In genomic region chr1:12594966-12595838, GRCh38 we compare ENCODE assay signal across 8 cellular contexts. TPM values are rescaled to one million over a fixed set of nuclear protein-coding genes. Genes with fewer than 3 reads are reported as not detected.
DNase-seq lines count a peak whose midpoint lies in the region; ATAC-seq and TF ChIP-seq lines count a peak whose summit lies in the region.

No MANE protein-coding gene starts in this region.

- intact Hi-C loops in PC-3 (cut with micrococcal nuclease), result loop anchor here (5.0 kb wide), 1 partner anchor 118 kb away; no protein-coding TSS in a partner anchor

- H3K4me1 ChIP-seq in PC-3 (ENCODE audit: insufficient read depth, low read length), result peaks cover 53% of the 10 kb centered on the region

- H3K9me3 ChIP-seq in PC-3 (ENCODE audit: low read length), result no peaks in the 10 kb centered on the region

- no peak overlapping the region for H2AFZ ChIP-seq in PC-3 (ENCODE audit: low read length)

- peak overlapping the region; percentile 98 for H3K27ac ChIP-seq in PC-3 (ENCODE audit: low read length)
- H3K27ac ChIP-seq in caudate nucleus (ENCODE audit: low read depth, low read length), result peak overlapping the region; percentile 78
- peak overlapping the region in 17 of 21 experiments; percentile 13 to 85 (median 70) for H3K27ac ChIP-seq in skin epidermis

- H4K20me1 ChIP-seq in PC-3 (ENCODE audit: low read length), result no peaks in the 10 kb centered on the region

- no peak for TF ChIP-seq CTCF in PC-3 (conservative IDR thresholded peaks at IDR 0.05; ENCODE audit: low read depth, low read length)
- TF ChIP-seq CTCF in kidney epithelial cell (IDR thresholded peaks at IDR 0.05; ENCODE audit: insufficient read depth, low read length, poor library complexity, severe bottlenecking), result no peak

- H3K27me3 ChIP-seq in PC-3 (ENCODE audit: low read length) (no peaks in the 10 kb centered on the region), kidney epithelial cell (ENCODE audit: control insufficient read depth, insufficient read depth, low read length) (no peaks in the 10 kb centered on the region)

- H3K4me3 ChIP-seq in PC-3 (ENCODE audit: low read length), result peak overlapping the region; percentile 62
- H3K4me3 ChIP-seq in kidney epithelial cell (ENCODE audit: low read depth, low read length), result peak overlapping the region; percentile 29
- H3K4me3 ChIP-seq in skin epidermis, result peak overlapping the region; percentile 10 to 30 (median 22)

- no TSS peak for BruUV-seq in PC-3 (replicated peaks; lab: Mats Ljungman, UMichigan)

- peak overlapping the region; percentile 63 for H3K9ac ChIP-seq in PC-3 (ENCODE audit: low read length)

- no peaks in the 10 kb centered on the region for H3K9me2 ChIP-seq in PC-3 (replicated peaks; ENCODE audit: low read length)

- POLR2A ChIA-PET in PC-3 (lab: Charles Lee; ENCODE audit: unreplicated experiment), result interaction anchor here (0.5 to 1.3 kb wide), 3 partner anchors 24 to 138 kb away, joined by 3 to 14 read pairs (median 8); no protein-coding TSS in a partner anchor

- CTCF ChIA-PET in PC-3 (lab: Charles Lee), result interaction anchor here (0.6 to 2.2 kb wide), 3 partner anchors 23 to 25 kb away, joined by 5 read pairs; partner anchors contain the start of gene DHRS3

- H3K36me3 ChIP-seq in PC-3 (ENCODE audit: low read depth, low read length), result peaks cover 15% of the 10 kb centered on the region; the same call in 1 of the 2 replicates
- no peaks in the 10 kb centered on the region for H3K36me3 ChIP-seq in kidney epithelial cell (ENCODE audit: control insufficient read depth, insufficient read depth, low read length)

- peak; percentile 78 for DNase-seq in Daoy (ENCODE audit: low read depth)
- peak; percentile 56 for DNase-seq in PC-3
- peak in 38 of 61 donors; percentile 8 to 66 (median 37) for DNase-seq in caudate nucleus (lab: John Stamatoyannopoulos, UW)
- DNase-seq in kidney epithelial cell (ENCODE audit: low read depth), result peak; percentile 43

- H3F3A ChIP-seq in PC-3 (ENCODE audit: low read length, unreplicated experiment), result no peaks in the 10 kb centered on the region

- peak; percentile 20 for ATAC-seq in PC-3
- ATAC-seq in HG02678 (IDR thresholded peaks at IDR 0.05; ENCODE audit: unreplicated experiment), result no peak
- no peak for ATAC-seq in GM18861 (IDR thresholded peaks at IDR 0.05; ENCODE audit: unreplicated experiment)
- ATAC-seq in HG03460 (IDR thresholded peaks at IDR 0.05; ENCODE audit: unreplicated experiment), result no peak

- peak overlapping the region; percentile 97 for H3K4me2 ChIP-seq in PC-3 (ENCODE audit: low read length)

- peaks cover 85% of the 10 kb centered on the region for H3K79me2 ChIP-seq in PC-3 (ENCODE audit: low read length)

RNA-seq across cellular contexts. Expression of gene DHRS3, which starts 22.8 kb away (rescaled TPM):
- total RNA-seq in Daoy (2014; rRNA removed; shearing (Covaris generic)), result 45.8 and 49.4 TPM in 2 replicates
- total RNA-seq in PC-3 (2014; rRNA removed), result 105 and 116 TPM in 2 replicates
- total RNA-seq in kidney epithelial cell, result 37.4 and 41.2 TPM in 2 replicates

RNA-seq across cellular contexts. Expression of gene AADACL4, which starts 48.7 kb away (rescaled TPM):
- not detected in 2 replicates for total RNA-seq in Daoy (2014; rRNA removed; shearing (Covaris generic))
- total RNA-seq in PC-3 (2014; rRNA removed) (not detected in 2 replicates), kidney epithelial cell (not detected in 2 replicates)
